Comparison of ENCODE assay signal across 18 cellular contexts in genomic region chr5:106331415-106331814, GRCh38.
DNase-seq lines count a peak whose midpoint lies in the region; TF ChIP-seq lines count a peak whose summit lies in the region.
"Had no signal": no experiment of that assay in that cellular context is flagged by ENCODE, and none has a peak within 500 bp of the region (broad histone marks: within the 10 kb centered on the region; RNA-seq: fewer than 3 reads in every experiment).

No MANE protein-coding gene starts in this region.

- H3K27me3 ChIP-seq in brain microvascular endothelial cell (replicated peaks): no peaks in the 10 kb centered on the region

- no peaks in the 10 kb centered on the region for H3K36me3 ChIP-seq in brain microvascular endothelial cell (replicated peaks)

- DNase-seq in AG08396 (ENCODE audit: low spot score) (peak; percentile 9), HS-5 (ENCODE audit: low read depth) (peak; percentile 90), brain microvascular endothelial cell (peak; percentile 83), kidney tubule cell (ENCODE audit: low spot score) (peak; percentile 2), COLO829 (ENCODE audit: low spot score) (no peak), putamen (ENCODE audit: low spot score) (no peak), SKM-1 treated with dmso at 0.1 percent for 144 hours (lab: John Stamatoyannopoulos, UW; ENCODE audit: unreplicated experiment) (no peak), ACHN (no peak)
- DNase-seq: activated CD8-positive, alpha-beta T cell treated with anti-CD3 and anti-CD28 coated beads for 36 hours; DMS 273 treated with DMSO at 0.1 percent for 48 hours; NCI-H1105 treated with DMSO at 0.1 percent for 48 hours; NCI-H774; psoas muscle; stimulated activated CD4-positive, alpha-beta T cell treated with anti-CD3 and anti-CD28 coated beads, Interleukin-15, amount 100 ng/mL, for 24 hours; stimulated activated naive CD8-positive, alpha-beta T cell treated with anti-CD3 and anti-CD28 coated beads, Interleukin-15, Interleukin-2, amounts not matched to agents 100 U/mL and 50 U/mL, for 24 hours; T-cell had no signal

- peak overlapping the region; percentile 44 for H3K27ac ChIP-seq in brain microvascular endothelial cell
- H3K27ac ChIP-seq: psoas muscle, VCaP had no signal

- H3K4me3 ChIP-seq in brain microvascular endothelial cell (ENCODE audit: low read depth, low read length): no peak overlapping the region
- H3K4me3 ChIP-seq: K562, psoas muscle had no signal

- in situ Hi-C loops in brain microvascular endothelial cell (cut with HindIII; ENCODE audit: low pct_ligation_motif_present, low sequenced_read_pairs): no loop called here
- in situ Hi-C loops in ACHN (cut with HindIII; ENCODE audit: low pct_ligation_motif_present, low pct_unique_long_range_greater_than_20kb, low sequenced_read_pairs): no loop called here

- TF ChIP-seq CTCF in brain microvascular endothelial cell (IDR thresholded peaks at IDR 0.05; ENCODE audit: low read depth, low read length, missing control alignments): no peak

Comparison
In these comparisons a context has a peak if more than half of its experiments do, and no peak if none do; other contexts are left out.
1. DNase-seq: peak in AG08396 (single experiment), HS-5 (single experiment), brain microvascular endothelial cell (single experiment) and kidney tubule cell (single experiment); none in COLO829 (single experiment), putamen (single experiment), SKM-1 treated with dmso at 0.1 percent for 144 hours (single experiment) and ACHN (single experiment).